Comparison of ENCODE assay signal across 9 cellular contexts in the genomic region with DNA sequence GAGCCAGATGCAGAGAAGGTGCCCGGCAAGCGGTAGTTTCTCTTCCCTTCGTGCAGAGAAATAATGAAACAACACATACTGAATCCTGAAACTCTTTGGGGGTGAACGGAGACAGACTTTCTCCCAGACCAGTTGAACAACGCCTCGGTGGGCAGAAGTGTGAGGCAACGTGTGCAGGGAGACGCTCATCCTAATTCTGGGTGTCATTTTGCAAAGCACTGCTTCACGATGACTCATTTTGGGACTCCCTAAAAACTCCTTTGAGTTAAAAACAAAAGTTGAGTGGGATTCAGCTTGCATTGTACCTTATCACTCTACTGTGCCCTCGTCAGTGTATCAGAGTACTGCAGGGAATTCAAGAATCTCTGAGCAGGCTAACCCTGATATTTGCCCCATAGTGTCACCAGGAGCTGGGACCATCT. TPM values are rescaled to one million over a fixed set of nuclear protein-coding genes. Genes with fewer than 3 reads are reported as not detected.
DNase-seq lines count a peak whose midpoint lies in the region; ATAC-seq, FAIRE-seq and TF ChIP-seq lines count a peak whose summit lies in the region.
"Had no signal": no experiment of that assay in that cellular context is flagged by ENCODE, and none has a peak within 500 bp of the region (broad histone marks: within the 10 kb centered on the region; RNA-seq: fewer than 3 reads in every experiment).

No MANE protein-coding gene starts in this region.

- POLR2A ChIA-PET in HEK293T (lab: Yijun Ruan, JAX), result no interaction called here

- CTCF ChIA-PET in HEK293T (lab: Yijun Ruan, JAX), result no interaction called here

- H4K20me1 ChIP-seq in GM23248 (ENCODE audit: insufficient read depth), result no peaks in the 10 kb centered on the region

- no peaks in the 10 kb centered on the region for H3K9me2 ChIP-seq in GM23248 (ENCODE audit: insufficient read depth)

- no peak overlapping the region for H3K4me2 ChIP-seq in GM23248 (ENCODE audit: unreplicated experiment)

- DNase-seq in GM12892 (ENCODE audit: insufficient read length) (peak; percentile 54), fibroblast of peridontal ligament (ENCODE audit: extremely low read depth) (peak; percentile 11), GM23248 (no peak), NCI-H1694 (lab: John Stamatoyannopoulos, UW) (no peak), HEK293T (ENCODE audit: extremely low spot score) (no peak), COR-L47 (lab: John Stamatoyannopoulos, UW) (no peak)

- no peaks in the 10 kb centered on the region for H3K36me3 ChIP-seq in GM23248 (ENCODE audit: low read depth)
- H3K36me3 ChIP-seq: HAP-1 had no signal

- no peak overlapping the region for H2AFZ ChIP-seq in GM23248

- H3K79me2 ChIP-seq in GM23248 (ENCODE audit: insufficient read depth), result peaks cover 10% of the 10 kb centered on the region

- H3K9ac ChIP-seq in GM23248, result no peak overlapping the region

- in situ Hi-C loops in GM23248 (cut with MboI), result no loop called here

- WGBS in GM23248 (ENCODE audit: low coverage in 1 of 2, low lambda C conversion rate in 2 of 2, missing lambda C conversion rate in 2 of 2), 2 experiments, result 85 to 89% methylated on average over 10 of the region's 10 CpGs

- H3K27me3 ChIP-seq in GM23248 (replicated peaks; ENCODE audit: insufficient read depth), result no peaks in the 10 kb centered on the region

- TF ChIP-seq POLR2A in GM12892 (IDR thresholded peaks at IDR 0.05; ENCODE audit: low read depth, low read length), result no peak

- H3K4me3 ChIP-seq in GM23248, result no peak overlapping the region
- H3K4me3 ChIP-seq: HAP-1 had no signal

- peak; percentile 57 for ATAC-seq in GM19452 (IDR thresholded peaks at IDR 0.05; ENCODE audit: unreplicated experiment)
- peak; percentile 51 for ATAC-seq in HG03159 (IDR thresholded peaks at IDR 0.05; ENCODE audit: unreplicated experiment)

- peaks cover 9% of the 10 kb centered on the region for H3K4me1 ChIP-seq in GM23248 (ENCODE audit: insufficient read depth)

- H3K9me3 ChIP-seq in GM23248 (ENCODE audit: low read depth), result no peaks in the 10 kb centered on the region
- H3K9me3 ChIP-seq: HAP-1 had no signal

- H3F3A ChIP-seq in GM23248 (ENCODE audit: insufficient read depth), result peaks cover 20% of the 10 kb centered on the region

- peak; percentile 86 for FAIRE-seq in GM12892 (lab: Jason Lieb, UNC)

- H3K27ac ChIP-seq in GM23248, result no peak overlapping the region

TF ChIP-seq in HEK293T, 16 proteins besides CTCF, POLR2A, EP300 and RAD21:
- TF ChIP-seq FOXK2 (IDR thresholded peaks at IDR 0.05) (no peak), L3MBTL2 (conservative IDR thresholded peaks at IDR 0.05) (no peak), CTBP1 (IDR thresholded peaks at IDR 0.05; ENCODE audit: borderline replicate concordance) (no peak), ZNF384 (IDR thresholded peaks at IDR 0.05) (no peak), SP1 (IDR thresholded peaks at IDR 0.05) (no peak), TARDBP (IDR thresholded peaks at IDR 0.05) (no peak), HDGF (IDR thresholded peaks at IDR 0.05; ENCODE audit: borderline replicate concordance) (no peak), LEF1 (IDR thresholded peaks at IDR 0.05; ENCODE audit: borderline replicate concordance) (no peak), FOXA1 (IDR thresholded peaks at IDR 0.05) (no peak), NFRKB (IDR thresholded peaks at IDR 0.05) (no peak), BHLHE40 (IDR thresholded peaks at IDR 0.05; ENCODE audit: borderline replicate concordance) (no peak), FOXM1 (IDR thresholded peaks at IDR 0.05; ENCODE audit: borderline replicate concordance) (no peak), ELF4 (IDR thresholded peaks at IDR 0.05) (no peak), ARNT (IDR thresholded peaks at IDR 0.05) (no peak), PKNOX1 (IDR thresholded peaks at IDR 0.05) (no peak), SUZ12 (IDR thresholded peaks at IDR 0.05) (no peak)

RNA-seq across cellular contexts. Expression of gene NEK6, which starts 3.5 kb away (rescaled TPM):
- 142 TPM for polyA plus RNA-seq in GM12892 (2012; ENCODE audit: missing spikeins)
- total RNA-seq in GM23248 (2014; rRNA removed; shearing (Covaris generic)), result 33.0 and 43.7 TPM in 2 replicates
- 69.6 and 69.7 TPM in 2 replicates for polyA plus RNA-seq in GM23248 (2016; fragmentation: Nextera tagmentation; extraction: Ambion mirVana)

Comparison
In these comparisons a context has a peak if more than half of its experiments do, and no peak if none do; other contexts are left out.
1. DNase-seq: peak in GM12892 (single experiment) and fibroblast of peridontal ligament (single experiment); none in GM23248 (single experiment), NCI-H1694 (single experiment), HEK293T (single experiment) and COR-L47 (single experiment).